ENCODE assay signal across 8 cellular contexts in genomic region chr2:2613279-2614199, GRCh38.
DNase-seq lines count a peak whose midpoint lies in the region; ATAC-seq lines count a peak whose summit lies in the region.

No MANE protein-coding gene starts in this region.

- DNase-seq in NCI-H2029 treated with DMSO at 0.1 percent for 48 hours (lab: John Stamatoyannopoulos, UW) (peak; percentile 92), cerebellum (ENCODE audit: low spot score) (peak; percentile 93), kidney glomerular epithelial cell (lab: John Stamatoyannopoulos, UW) (peak; percentile 92), 8988T (no peak)
- DNase-seq in activated CD4-positive, CD25-positive, alpha-beta regulatory T cell treated with anti-CD3 and anti-CD28 coated beads, Interleukin-2, amount 50 U/mL, for 72 hours: peak; percentile 75
- peak; percentile 59 to 67 for DNase-seq in stimulated activated CD4-positive, alpha-beta T cell treated with anti-CD3 and anti-CD28 coated beads, Interleukin-15, amount 100 ng/mL, for 1 hour (ENCODE audit: low read depth in 1 of 2, low spot score in 1 of 2)

- ATAC-seq in GM18498 (IDR thresholded peaks at IDR 0.05; ENCODE audit: unreplicated experiment) (peak; percentile 99), HG02798 (IDR thresholded peaks at IDR 0.05; ENCODE audit: poor library complexity, unreplicated experiment) (peak; percentile 100)
